ENCODE assay signal across 13 cellular contexts in genomic region chr15:69403611-69404010, GRCh38. TPM values are rescaled to one million over a fixed set of nuclear protein-coding genes. Genes with fewer than 3 reads are reported as not detected.
A peak's percentile ranks its signal among the peaks of the same experiment; 100 is the strongest.
DNase-seq lines count a peak whose midpoint lies in the region; ATAC-seq, FAIRE-seq and TF ChIP-seq lines count a peak whose summit lies in the region.
"Had no signal": no experiment of that assay in that cellular context is flagged by ENCODE, and none has a peak within 500 bp of the region (broad histone marks: within the 10 kb centered on the region; RNA-seq: fewer than 3 reads in every experiment).

No MANE protein-coding gene starts in this region.

- TF ChIP-seq CTCF in lower leg skin (IDR thresholded peaks at IDR 0.05) = no peak

- H3K4me3 ChIP-seq in SJSA1 (no peak overlapping the region), skeletal muscle satellite cell (ENCODE audit: low read length) (peak overlapping the region; percentile 3), lower leg skin (ENCODE audit: low read depth, poor library complexity, severe bottlenecking) (no peak overlapping the region)
- H3K4me3 ChIP-seq: tibial nerve had no signal

- DNase-seq in H54 (ENCODE audit: insufficient read length, low spot score) = peak; percentile 27
- DNase-seq in SJSA1 (ENCODE audit: low read depth in 1 of 2, low spot score in 2 of 2) = peak in 1 of 2 experiments; percentile 66
- peak; percentile 93 for DNase-seq in fibroblast of peridontal ligament (ENCODE audit: extremely low read depth)
- DNase-seq in lower leg skin (ENCODE audit: low spot score in 2 of 2) = no peak
- DNase-seq in GOT3 (lab: John Stamatoyannopoulos, UW) = no peak
- DNase-seq: activated T-cell treated with anti-CD3 and anti-CD28 coated beads, Interleukin-2, amount 50 U/mL, for 1 hour; amygdala; NCI-H1092; NCI-H510A treated with DMSO at 0.1 percent for 48 hours had no signal

- H3K9me3 ChIP-seq in SJSA1 (replicated peaks) = no peaks in the 10 kb centered on the region
- no peaks in the 10 kb centered on the region for H3K9me3 ChIP-seq in skeletal muscle satellite cell (replicated peaks; ENCODE audit: low read length)
- H3K9me3 ChIP-seq: tibial nerve had no signal

- peak overlapping the region; percentile 61 for H3K27ac ChIP-seq in SJSA1
- H3K27ac ChIP-seq: tibial nerve had no signal

- peak; percentile 38 for FAIRE-seq in H54 (lab: Jason Lieb, UNC)

- H3K36me3 ChIP-seq in SJSA1 (peaks cover 64% of the 10 kb centered on the region), skeletal muscle satellite cell (ENCODE audit: insufficient read depth, low read length) (peaks cover 12% of the 10 kb centered on the region)
- H3K36me3 ChIP-seq: tibial nerve had no signal

- 58 to 63% methylated on average over 3 of the region's 3 CpGs for WGBS in lower leg skin, 2 donors

- ATAC-seq in GM19035 (IDR thresholded peaks at IDR 0.05; ENCODE audit: unreplicated experiment) (no peak), HG03442 (IDR thresholded peaks at IDR 0.05; ENCODE audit: unreplicated experiment) (no peak)

- H3K27me3 ChIP-seq in SJSA1 (replicated peaks) = no peaks in the 10 kb centered on the region
- H3K27me3 ChIP-seq in skeletal muscle satellite cell (ENCODE audit: control insufficient read depth, insufficient read depth, low read length) = no peaks in the 10 kb centered on the region
- H3K27me3 ChIP-seq: tibial nerve had no signal

- TF ChIP-seq POLR2A in H54 (IDR thresholded peaks at IDR 0.05; ENCODE audit: low read depth, low read length) (no peak), lower leg skin (IDR thresholded peaks at IDR 0.05) (no peak)

- H3K4me1 ChIP-seq in SJSA1 (replicated peaks) (peaks cover 41% of the 10 kb centered on the region), skeletal muscle satellite cell (ENCODE audit: control insufficient read depth, insufficient read depth, low read length) (peaks cover 29% of the 10 kb centered on the region)
- H3K4me1 ChIP-seq: tibial nerve had no signal

- intact Hi-C loops in lower leg skin (cut with DNase I; ENCODE audit: low total_unique reads) = no loop called here

- H3K4me2 ChIP-seq in skeletal muscle satellite cell (ENCODE audit: low read length) = peak overlapping the region; percentile 49

- H3K9ac ChIP-seq in skeletal muscle satellite cell (ENCODE audit: low read depth, low read length) = peak overlapping the region; percentile 2

RNA-seq across cellular contexts. Expression of gene KIF23, which starts 10.5 kb away (rescaled TPM):
- total RNA-seq in SJSA1 (2014; rRNA removed; shearing (Covaris generic)) = 170 and 171 TPM in 2 replicates
- 19.3 and 29.7 TPM in 2 replicates for total RNA-seq in skeletal muscle satellite cell (2012; rRNA removed)
- 1 to 10 TPM; 2.7 to 5.7 (median 3.1) TPM for total RNA-seq in lower leg skin

RNA-seq across cellular contexts. Expression of gene RPLP1, which starts 49.0 kb away (rescaled TPM):
- 166 and 176 TPM in 2 replicates for total RNA-seq in SJSA1 (2014; rRNA removed; shearing (Covaris generic))
- total RNA-seq in skeletal muscle satellite cell (2012; rRNA removed) = 78.8 and 92.8 TPM in 2 replicates
- total RNA-seq in lower leg skin = 1,000 to 10,000 TPM; 1,024 to 2,624 (median 1,151) TPM

Comparison
In these comparisons a context has a peak if more than half of its experiments do, and no peak if none do; other contexts are left out.
1. DNase-seq: peak in H54 (single experiment) and fibroblast of peridontal ligament (single experiment); none in lower leg skin (0 of 2) and GOT3 (single experiment).
2. RNA of gene KIF23, which starts 10.5 kb away (total RNA-seq): 170 to 171 TPM in SJSA1; 2.7 to 5.7 TPM in lower leg skin; every median in the first group is over 10 times any median in the second.